ENCODE assay signal across 1 cellular context in genomic region chr19:21082011-21082975, GRCh38.
TF ChIP-seq lines count a peak whose summit lies in the region.

Gene ZNF714, plus strand, starts transcription at chr19:21082203. Its CDS starts 16,066 bp downstream, at chr19:21098269.

TF ChIP-seq in GM12878, 131 proteins besides CTCF, POLR2A, EP300 and RAD21 (continued from another document):
- TF ChIP-seq E4F1 (IDR thresholded peaks at IDR 0.05; ENCODE audit: borderline replicate concordance, partially characterized antibody) (no peak), NFYA (IDR thresholded peaks at IDR 0.05; ENCODE audit: borderline replicate concordance, low read depth, low read length) (0 out of 2 replicates have a peak, but pooled peaks have one; percentile 10), EED (IDR thresholded peaks at IDR 0.05; ENCODE audit: low read depth) (no peak), MEF2A (IDR thresholded peaks at IDR 0.05; ENCODE audit: insufficient read depth, low read depth, low read length) (no peak), CREM (IDR thresholded peaks at IDR 0.05; ENCODE audit: low read depth) (0 out of 2 replicates have a peak, but pooled peaks have one; percentile 9), MXI1 (IDR thresholded peaks at IDR 0.05; ENCODE audit: low read depth, low read length) (peak; percentile 34; the same call in 1 of the 2 replicates), SIN3A (IDR thresholded peaks at IDR 0.05; ENCODE audit: low read depth, low read length) (peak; percentile 91), SP1 (IDR thresholded peaks at IDR 0.05; ENCODE audit: low read depth, low read length) (peak; percentile 95), TAF1 (IDR thresholded peaks at IDR 0.05; ENCODE audit: borderline replicate concordance, low read depth, low read length) (peak; percentile 69; the same call in 1 of the 2 replicates), YY1 (IDR thresholded peaks at IDR 0.05; ENCODE audit: low read depth, low read length) (peak; percentile 53; the same call in 1 of the 2 replicates), RFX5 (IDR thresholded peaks at IDR 0.05; ENCODE audit: low read depth, low read length) (peak; percentile 75), ELK1 (IDR thresholded peaks at IDR 0.05; ENCODE audit: low read depth, low read length) (no peak), IRF3 (IDR thresholded peaks at IDR 0.05) (peak; percentile 65; the same call in 1 of the 2 replicates), BACH1 (IDR thresholded peaks at IDR 0.05; ENCODE audit: borderline replicate concordance) (no peak), PKNOX1 (IDR thresholded peaks at IDR 0.05) (peak; percentile 97), TCF7 (IDR thresholded peaks at IDR 0.05; ENCODE audit: borderline replicate concordance) (no peak), TCF12 (IDR thresholded peaks at IDR 0.05; ENCODE audit: low read depth, low read length) (peak; percentile 46; the same call in 1 of the 2 replicates), POLR2AphosphoS5 (IDR thresholded peaks at IDR 0.05; ENCODE audit: low read length) (peak; percentile 84), E2F4 (IDR thresholded peaks at IDR 0.05; ENCODE audit: low read depth, low read length) (peak; percentile 67; the same call in 1 of the 2 replicates), EGR1 (IDR thresholded peaks at IDR 0.05; ENCODE audit: borderline replicate concordance in 1 of 2, low read depth in 2 of 2, low read length in 2 of 2) (no peak)
- TF ChIP-seq, protein P1, sequence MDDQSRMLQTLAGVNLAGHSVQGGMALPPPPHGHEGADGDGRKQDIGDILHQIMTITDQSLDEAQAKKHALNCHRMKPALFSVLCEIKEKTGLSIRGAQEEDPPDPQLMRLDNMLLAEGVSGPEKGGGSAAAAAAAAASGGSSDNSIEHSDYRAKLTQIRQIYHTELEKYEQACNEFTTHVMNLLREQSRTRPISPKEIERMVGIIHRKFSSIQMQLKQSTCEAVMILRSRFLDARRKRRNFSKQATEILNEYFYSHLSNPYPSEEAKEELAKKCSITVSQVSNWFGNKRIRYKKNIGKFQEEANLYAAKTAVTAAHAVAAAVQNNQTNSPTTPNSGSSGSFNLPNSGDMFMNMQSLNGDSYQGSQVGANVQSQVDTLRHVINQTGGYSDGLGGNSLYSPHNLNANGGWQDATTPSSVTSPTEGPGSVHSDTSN (IDR thresholded peaks at IDR 0.05; ENCODE audit: insufficient replicate concordance, low read depth, low read length) = peak; percentile 92
